ENCODE assay signal across 12 cellular contexts in the genomic region with DNA sequence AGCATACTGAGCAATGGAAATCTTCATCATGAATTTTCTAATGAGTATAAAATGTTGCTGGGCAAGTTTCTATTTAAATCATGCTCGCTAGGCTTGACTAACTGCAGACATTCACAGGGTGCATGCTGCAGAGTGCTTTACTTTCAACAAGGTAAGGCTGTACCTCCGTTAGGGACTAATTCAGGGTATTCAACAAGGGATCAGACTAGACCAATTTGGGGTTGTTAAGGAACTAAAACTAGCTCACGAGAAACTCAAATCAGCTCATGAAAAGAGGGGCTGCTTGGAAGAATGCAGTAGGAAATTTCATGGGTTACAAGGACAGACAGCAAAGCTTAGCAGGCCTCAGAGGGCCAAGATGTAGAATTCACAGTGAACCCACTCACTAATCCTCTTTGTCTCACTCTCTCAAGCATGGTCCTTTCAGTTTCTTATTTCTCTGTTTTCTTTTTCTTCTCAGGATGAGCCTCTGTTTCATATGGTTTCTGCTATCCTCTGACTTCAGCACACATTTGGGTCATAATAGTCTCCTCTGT. TPM values are rescaled to one million over a fixed set of nuclear protein-coding genes. Genes with fewer than 3 reads are reported as not detected.
DNase-seq lines count a peak whose midpoint lies in the region; ATAC-seq and TF ChIP-seq lines count a peak whose summit lies in the region.
"Had no signal": no experiment of that assay in that cellular context is flagged by ENCODE, and none has a peak within 500 bp of the region (broad histone marks: within the 10 kb centered on the region; RNA-seq: fewer than 3 reads in every experiment).

No MANE protein-coding gene starts in this region.

- no peak overlapping the region for H4K8ac ChIP-seq in trophoblast cell (ENCODE audit: low read depth, low read length)

- no peak overlapping the region for H3K4me2 ChIP-seq in trophoblast cell (ENCODE audit: low read length)

- no CpG with 5 or more reads among the region's 3 CpGs for WGBS in trophoblast cell (ENCODE audit: extremely low coverage, insufficient coverage, insufficient read length)
- 55 to 74% (median 58%) methylated on average over 3 of the region's 3 CpGs for WGBS in psoas muscle, 3 donors

- H3K27me3 ChIP-seq in trophoblast cell (ENCODE audit: insufficient read depth, low read length) = no peaks in the 10 kb centered on the region
- peaks cover 0 to 2% (median 0%) of the 10 kb centered on the region in 3 donors for H3K27me3 ChIP-seq in psoas muscle (ENCODE audit: insufficient read depth in 3 of 3, low read length in 2 of 3)

- no peak overlapping the region for H2AFZ ChIP-seq in trophoblast cell (ENCODE audit: insufficient read depth, low read length, poor library complexity)

- no peak overlapping the region for H2BK5ac ChIP-seq in trophoblast cell (ENCODE audit: low read depth, low read length, poor library complexity)

- H2BK120ac ChIP-seq in trophoblast cell (ENCODE audit: insufficient read depth, low read length, poor library complexity) = no peak overlapping the region

- ATAC-seq in GM19328 (IDR thresholded peaks at IDR 0.05; ENCODE audit: unreplicated experiment) (peak; percentile 72), HG02870 (IDR thresholded peaks at IDR 0.05; ENCODE audit: unreplicated experiment) (peak; percentile 69), psoas muscle (no peak)

- no peaks in the 10 kb centered on the region for H3K79me2 ChIP-seq in trophoblast cell (ENCODE audit: control insufficient read depth, insufficient read depth, low read length, poor library complexity)

- no peak overlapping the region for H2BK12ac ChIP-seq in trophoblast cell (ENCODE audit: low read length)

- no peak overlapping the region for H3K18ac ChIP-seq in trophoblast cell (ENCODE audit: low read length)

- H3K27ac ChIP-seq in trophoblast cell (ENCODE audit: low read depth, low read length) = no peak overlapping the region
- no peak overlapping the region for H3K27ac ChIP-seq in psoas muscle

- H4K12ac ChIP-seq in trophoblast cell (ENCODE audit: low read depth, low read length) = no peak overlapping the region

- H3K36me3 ChIP-seq in trophoblast cell (ENCODE audit: control insufficient read depth in 1 of 2, insufficient read depth in 2 of 2, low read length in 2 of 2) (no peaks in the 10 kb centered on the region), psoas muscle (ENCODE audit: insufficient read depth in 1 of 2, low read depth in 1 of 2) (no peaks in the 10 kb centered on the region)

- H3K9me3 ChIP-seq in trophoblast cell (ENCODE audit: insufficient read depth, low read depth, low read length) (no peaks in the 10 kb centered on the region), psoas muscle (peaks cover 2% of the 10 kb centered on the region)

- DNase-seq in NCI-H510A treated with DMSO at 0.1 percent for 48 hours (lab: John Stamatoyannopoulos, UW) (peak; percentile 63), trophoblast cell (peak; percentile 23 to 77), psoas muscle (no peak), amygdala (lab: John Stamatoyannopoulos, UW) (no peak), NK-92 (lab: John Stamatoyannopoulos, UW; ENCODE audit: unreplicated experiment) (no peak)
- DNase-seq in effector CD8-positive, alpha-beta T cell (lab: John Stamatoyannopoulos, UW) = no peak
- DNase-seq: activated naive CD8-positive, alpha-beta T cell treated with anti-CD3 and anti-CD28 coated beads, Interleukin-2, amount 10 ng/mL, durations not matched to agents 7 days and 5 days; NCI-H1105 treated with DMSO at 0.1 percent for 48 hours; occipital lobe; T1000 had no signal

- no peak for TF ChIP-seq CTCF in psoas muscle (IDR thresholded peaks at IDR 0.05)

- H2AK5ac ChIP-seq in trophoblast cell (ENCODE audit: low read length) = no peak overlapping the region

- intact Hi-C loops in psoas muscle (cut with DNase I) = no loop called here

- no peak overlapping the region for H3K4ac ChIP-seq in trophoblast cell (ENCODE audit: low read depth, low read length)

- H3K4me3 ChIP-seq in trophoblast cell (ENCODE audit: low read depth, low read length) (no peak overlapping the region), psoas muscle (no peak overlapping the region)

- H4K91ac ChIP-seq in trophoblast cell (ENCODE audit: low read depth, low read length) = no peak overlapping the region

- H3K9ac ChIP-seq in trophoblast cell (ENCODE audit: low read length) = no peak overlapping the region

- H3K14ac ChIP-seq in trophoblast cell (ENCODE audit: low read length) = no peak overlapping the region

- no peaks in the 10 kb centered on the region for H3K79me1 ChIP-seq in trophoblast cell (ENCODE audit: low read length)

- no peak overlapping the region for H3K23ac ChIP-seq in trophoblast cell (ENCODE audit: low read length)

- H3K4me1 ChIP-seq in trophoblast cell (ENCODE audit: control insufficient read depth in 1 of 2, insufficient read depth in 2 of 2, low read length in 2 of 2) (peaks cover 0 to 7% of the 10 kb centered on the region in 2 experiments), psoas muscle (no peaks in the 10 kb centered on the region)

RNA-seq across cellular contexts. Expression of a gene that starts 2.2 kb away (rescaled TPM):
- polyA plus RNA-seq in trophoblast cell (2013) = 0.03 and 0.08 TPM in 2 replicates
- total RNA-seq in psoas muscle = under 1 TPM in 2 of 4 donors, not detected in 2; 0.04 to 0.32 TPM
- polyA plus RNA-seq in psoas muscle = not detected

Comparison
In these comparisons a context has a peak if more than half of its experiments do, and no peak if none do; other contexts are left out.
1. ATAC-seq: peak in GM19328 (single experiment) and HG02870 (single experiment); none in psoas muscle (0 of 4).
2. DNase-seq: peak in NCI-H510A treated with DMSO at 0.1 percent for 48 hours (single experiment) and trophoblast cell (2 of 2); none in psoas muscle (0 of 2), amygdala (0 of 56), NK-92 (single experiment) and effector CD8-positive, alpha-beta T cell (single experiment).